9 cellular contexts compared by ENCODE assay signal in the genomic region with DNA sequence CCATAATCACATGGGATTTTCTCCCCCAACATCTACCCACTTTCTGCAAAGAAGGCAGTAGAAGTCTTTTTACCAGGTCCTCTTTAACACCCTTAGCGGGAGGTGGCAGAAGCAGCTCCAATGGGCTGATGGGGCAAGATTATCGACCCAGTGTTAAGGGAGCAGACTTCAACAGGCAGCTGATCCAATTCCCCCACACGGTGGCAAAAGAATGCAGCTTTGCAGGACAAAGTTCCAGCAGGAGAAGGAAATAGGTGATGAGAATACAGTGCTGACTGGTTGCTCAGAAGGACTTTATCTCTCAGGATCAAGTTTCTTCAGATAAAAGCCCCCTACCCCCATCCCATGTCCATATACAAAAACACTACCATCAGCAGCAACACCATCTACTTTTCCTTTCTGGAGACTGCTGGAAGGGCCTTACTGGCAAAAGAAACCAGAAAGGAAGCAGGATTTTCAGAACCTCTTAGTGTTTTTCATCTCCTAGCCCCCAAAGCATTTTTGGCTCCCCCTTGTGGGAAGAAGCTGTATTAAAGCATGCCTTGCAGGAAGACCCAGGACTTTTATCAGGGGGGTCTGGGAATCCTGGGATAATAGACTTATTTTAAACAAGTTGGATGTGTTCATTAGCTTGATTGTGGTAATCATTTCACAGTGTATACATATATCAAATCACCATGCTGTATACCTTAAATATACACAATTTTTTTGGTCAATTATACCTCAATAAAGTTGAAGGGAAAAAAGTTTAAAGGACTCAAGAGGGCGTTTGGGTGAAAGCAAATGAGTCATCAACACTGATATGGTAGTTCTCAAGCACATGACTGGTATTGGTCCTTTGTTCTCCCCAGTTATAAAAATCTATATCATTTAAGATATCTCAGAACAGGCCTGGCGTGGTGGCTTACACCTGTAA.
DNase-seq lines count a peak whose midpoint lies in the region; TF ChIP-seq lines count a peak whose summit lies in the region.
"Had no signal": no experiment of that assay in that cellular context is flagged by ENCODE, and none has a peak within 500 bp of the region (broad histone marks: within the 10 kb centered on the region; RNA-seq: fewer than 3 reads in every experiment).

No MANE protein-coding gene starts in this region.

- H3K36me3 ChIP-seq in right atrium auricular region, result no peaks in the 10 kb centered on the region

- no peak overlapping the region for H3K4me3 ChIP-seq in right atrium auricular region

- H3K9me3 ChIP-seq in right atrium auricular region, result no peaks in the 10 kb centered on the region

- no peaks in the 10 kb centered on the region for H3K27me3 ChIP-seq in right atrium auricular region

- no peaks in the 10 kb centered on the region for H3K27me3 Mint-ChIP-seq in activated naive CD8-positive, alpha-beta T cell treated with anti-CD3 and anti-CD28 coated beads for 36 hours

- no peak overlapping the region for H3K27ac ChIP-seq in right atrium auricular region
- H3K27ac ChIP-seq: epithelial cell of prostate had no signal

- intact Hi-C loops in cardiac septum (cut with DNase I), result no loop called here

- H3K4me1 Mint-ChIP-seq in activated naive CD8-positive, alpha-beta T cell treated with anti-CD3 and anti-CD28 coated beads for 36 hours, result peaks cover 1% of the 10 kb centered on the region

- no peaks in the 10 kb centered on the region for H3K4me1 ChIP-seq in right atrium auricular region

- peak; percentile 54 to 69 for TF ChIP-seq CTCF in right atrium auricular region (IDR thresholded peaks at IDR 0.05)

- DNase-seq in right atrium auricular region (ENCODE audit: low spot score) (no peak), cardiac septum (ENCODE audit: low spot score) (no peak), NCI-H128 (lab: John Stamatoyannopoulos, UW; ENCODE audit: unreplicated experiment) (peak; percentile 3), inferior parietal cortex (ENCODE audit: extremely low spot score) (peak; percentile 10), stromal cell of bone marrow (ENCODE audit: low read depth) (peak; percentile 12), HCEC 1CT (no peak), mesenteric fat pad (ENCODE audit: low spot score) (no peak)
- peak; percentile 2 for DNase-seq in activated naive CD8-positive, alpha-beta T cell treated with anti-CD3 and anti-CD28 coated beads for 36 hours

- H3K27ac Mint-ChIP-seq in activated naive CD8-positive, alpha-beta T cell treated with anti-CD3 and anti-CD28 coated beads for 36 hours, result no peak overlapping the region

- H3K4me3 Mint-ChIP-seq in activated naive CD8-positive, alpha-beta T cell treated with anti-CD3 and anti-CD28 coated beads for 36 hours, result no peak overlapping the region

- H3K9me3 Mint-ChIP-seq in activated naive CD8-positive, alpha-beta T cell treated with anti-CD3 and anti-CD28 coated beads for 36 hours, result no peaks in the 10 kb centered on the region

- no peaks in the 10 kb centered on the region for H3K36me3 Mint-ChIP-seq in activated naive CD8-positive, alpha-beta T cell treated with anti-CD3 and anti-CD28 coated beads for 36 hours

Comparison
In these comparisons a context has a peak if more than half of its experiments do, and no peak if none do; other contexts are left out.
1. DNase-seq: peak in NCI-H128 (single experiment), activated naive CD8-positive, alpha-beta T cell treated with anti-CD3 and anti-CD28 coated beads for 36 hours (single experiment), inferior parietal cortex (single experiment) and stromal cell of bone marrow (single experiment); none in right atrium auricular region (single experiment), cardiac septum (single experiment), HCEC 1CT (single experiment) and mesenteric fat pad (single experiment).